Comparison of ENCODE assay signal across 22 cellular contexts in the genomic region with DNA sequence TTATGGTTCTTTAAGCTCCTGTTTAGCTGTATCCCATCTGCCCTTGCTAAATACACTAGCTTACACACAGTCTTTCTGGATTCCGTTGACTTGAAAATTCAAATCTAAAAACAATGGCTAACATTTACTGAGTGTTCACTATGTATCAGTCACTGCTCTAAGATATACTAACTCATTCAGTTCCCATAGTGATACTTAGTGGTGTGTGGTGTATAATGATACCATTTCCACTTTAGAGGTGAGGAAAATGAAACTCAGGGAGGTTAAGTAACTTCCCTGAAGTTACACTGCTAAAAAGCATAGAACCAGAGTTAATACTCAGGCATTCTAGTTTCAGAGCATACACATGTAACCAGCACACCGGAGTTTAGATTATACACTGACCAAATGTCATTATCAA.
"Had no signal": no experiment of that assay in that cellular context is flagged by ENCODE, and none has a peak within 500 bp of the region (broad histone marks: within the 10 kb centered on the region; RNA-seq: fewer than 3 reads in every experiment).

No MANE protein-coding gene starts in this region.

- FAIRE-seq: HepG2, RCC 7860 had no signal

- H3K27me3 ChIP-seq: SJSA1 had no signal

- H3K4me1 ChIP-seq: SJSA1 had no signal

- H3K36me3 ChIP-seq: SJSA1 had no signal

- H3K9me3 ChIP-seq: SJSA1 had no signal

- H3K27ac ChIP-seq: SJSA1, SK-N-MC had no signal

- ATAC-seq: HepG2 had no signal

- H3K4me3 ChIP-seq: SJSA1, SK-N-MC had no signal

- DNase-seq: IMR-90, Karpas-422, KG1, MV-4-11, NCI-H1048, NCI-H1105, NCI-H1417, NCI-H1436 treated with DMSO at 0.1 percent for 48 hours, NCI-H1694, NCI-H187 treated with DMSO at 0.1 percent for 48 hours, NCI-H2029 treated with DMSO at 0.1 percent for 48 hours, NCI-H2227 treated with DMSO at 0.1 percent for 48 hours, NCI-H524, NCI-H526 treated with DMSO at 0.1 percent for 48 hours, NCI-H774, Right ventricle myocardium superior, RPMI8226, SIG-M5 had no signal
